ENCODE assay signal across 10 cellular contexts in the genomic region with DNA sequence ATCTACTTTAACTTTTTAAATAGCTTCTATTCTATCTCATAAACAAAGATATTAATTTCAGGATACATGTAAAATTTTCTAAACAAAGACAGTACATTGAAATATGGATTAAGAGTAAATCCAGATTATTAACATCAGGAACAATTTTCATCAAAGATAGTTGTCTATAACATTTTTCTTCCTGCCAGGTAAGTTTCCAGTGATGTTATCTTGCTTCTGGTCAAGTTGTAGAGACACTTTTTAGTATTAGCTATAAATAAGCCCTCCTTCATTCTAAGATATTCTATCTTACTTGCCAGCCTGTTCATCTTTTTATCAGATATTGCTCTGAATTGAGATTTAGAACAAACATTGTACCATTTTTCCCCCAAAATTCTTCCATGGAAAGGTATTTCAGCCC.
"Had no signal": no experiment of that assay in that cellular context is flagged by ENCODE, and none has a peak within 500 bp of the region (broad histone marks: within the 10 kb centered on the region; RNA-seq: fewer than 3 reads in every experiment).

No MANE protein-coding gene starts in this region.

- DNase-seq: GM23248, GOT3, H7, H9, HCEC 1CT, HFFc6 had no signal

- ATAC-seq: GM23338, HCT116 had no signal

- FAIRE-seq: H1, H54 had no signal
